Comparison of ENCODE assay signal across 1 cellular context in genomic region chr11:109275931-109276330, GRCh38.
TF ChIP-seq lines count a peak whose summit lies in the region.

No MANE protein-coding gene starts in this region.

TF ChIP-seq in GM23338, 12 proteins besides CTCF, POLR2A, EP300 and RAD21:
- TF ChIP-seq REST (IDR thresholded peaks at IDR 0.05; ENCODE audit: unreplicated experiment) = no peak
- TF ChIP-seq CREB1 (CRISPR knock-in tag; IDR thresholded peaks at IDR 0.05; ENCODE audit: low read depth) = no peak
- TF ChIP-seq ZNF331 (CRISPR knock-in tag; IDR thresholded peaks at IDR 0.05; ENCODE audit: low read depth) = no peak
- TF ChIP-seq POLR2AphosphoS5 (IDR thresholded peaks at IDR 0.05; ENCODE audit: low read depth) = no peak
- no peak for TF ChIP-seq STAT1 (IDR thresholded peaks at IDR 0.05; ENCODE audit: unreplicated experiment)
- TF ChIP-seq ETS1 (IDR thresholded peaks at IDR 0.05) = no peak
- no peak for TF ChIP-seq ZNF462 (CRISPR knock-in tag; IDR thresholded peaks at IDR 0.05)
- TF ChIP-seq EZH2 (IDR thresholded peaks at IDR 0.05; ENCODE audit: low read depth, unreplicated experiment) = no peak
